Comparison of ENCODE assay signal across 25 cellular contexts in the genomic region with DNA sequence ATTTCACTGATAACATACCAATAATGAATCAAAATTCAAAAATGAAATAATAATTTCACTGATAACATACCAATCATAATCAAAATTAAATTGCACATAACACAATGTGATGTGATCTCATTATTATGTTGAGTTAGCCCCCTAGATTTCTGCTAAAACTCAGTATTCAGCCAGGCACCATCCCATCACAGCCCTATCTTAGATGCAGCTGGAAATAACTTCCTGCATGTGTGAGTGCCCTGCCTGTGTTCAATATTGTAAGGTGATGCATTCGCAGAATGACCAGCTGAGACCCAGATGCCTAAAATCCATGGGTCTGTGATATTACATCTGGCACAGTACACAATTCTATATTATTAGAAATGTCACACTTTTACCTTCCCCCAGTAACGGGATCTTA.
"Had no signal": no experiment of that assay in that cellular context is flagged by ENCODE, and none has a peak within 500 bp of the region (broad histone marks: within the 10 kb centered on the region; RNA-seq: fewer than 3 reads in every experiment).

No MANE protein-coding gene starts in this region.

- H3K9me3 ChIP-seq: colonic mucosa, esophagus muscularis mucosa, esophagus squamous epithelium, gastrocnemius medialis, gastroesophageal sphincter, heart left ventricle, heart right ventricle had no signal

- H3K27me3 ChIP-seq: colonic mucosa, dorsolateral prefrontal cortex, esophagus muscularis mucosa, esophagus squamous epithelium, gastrocnemius medialis, gastroesophageal sphincter, heart left ventricle, heart right ventricle had no signal

- ATAC-seq: effector memory CD8-positive, alpha-beta T cell; esophagus mucosa; foreskin keratinocyte; gastrocnemius medialis; gastroesophageal sphincter; heart left ventricle; heart right ventricle had no signal

- H3K4me1 Mint-ChIP-seq: endodermal cell had no signal

- H3K4me1 ChIP-seq: colonic mucosa, esophagus muscularis mucosa, esophagus squamous epithelium, foreskin keratinocyte, gastrocnemius medialis, gastroesophageal sphincter, heart left ventricle, heart right ventricle had no signal

- H3K4me3 ChIP-seq: colonic mucosa, coronary artery, dorsolateral prefrontal cortex, esophagus muscularis mucosa, esophagus squamous epithelium, gastrocnemius medialis, gastroesophageal sphincter, heart left ventricle, heart right ventricle had no signal

- H3K36me3 ChIP-seq: colonic mucosa, esophagus muscularis mucosa, esophagus squamous epithelium, gastrocnemius medialis, gastroesophageal sphincter, heart left ventricle, heart right ventricle had no signal

- H3K4me3 Mint-ChIP-seq: dendritic cell treated with granulocyte-macrophage colony-stimulating factor and Interleukin-4, amounts not matched to agents 40 ng/mL and 50 ng/mL, for 4 days; effector memory CD8-positive, alpha-beta T cell; endodermal cell had no signal

- H3K9me3 Mint-ChIP-seq: dendritic cell treated with granulocyte-macrophage colony-stimulating factor and Interleukin-4, amounts not matched to agents 40 ng/mL and 50 ng/mL, for 4 days; effector memory CD8-positive, alpha-beta T cell; endodermal cell had no signal

- H3K27ac ChIP-seq: colonic mucosa, coronary artery, dorsolateral prefrontal cortex, epithelial cell of prostate, esophagus muscularis mucosa, esophagus squamous epithelium, foreskin keratinocyte, gastrocnemius medialis, gastroesophageal sphincter, heart left ventricle, heart right ventricle had no signal

- H3K27ac Mint-ChIP-seq: dendritic cell treated with granulocyte-macrophage colony-stimulating factor and Interleukin-4, amounts not matched to agents 40 ng/mL and 50 ng/mL, for 4 days; effector memory CD8-positive, alpha-beta T cell; endodermal cell had no signal

- H3K27me3 Mint-ChIP-seq: dendritic cell treated with granulocyte-macrophage colony-stimulating factor and Interleukin-4, amounts not matched to agents 40 ng/mL and 50 ng/mL, for 4 days; effector memory CD8-positive, alpha-beta T cell had no signal

- DNase-seq: colonic mucosa; cortex of kidney; dermis blood vessel endothelial cell; dorsolateral prefrontal cortex; effector CD4-positive, alpha-beta T cell; effector CD8-positive, alpha-beta T cell; effector memory CD4-positive, alpha-beta T cell; effector memory CD8-positive, alpha-beta T cell; endodermal cell; erythroblast; esophagus squamous epithelium; foreskin fibroblast; foreskin keratinocyte; foreskin melanocyte; gastrocnemius medialis; glutamatergic neuron; head of caudate nucleus; heart left ventricle; heart right ventricle had no signal
